ENCODE assay signal across 11 cellular contexts in the genomic region with DNA sequence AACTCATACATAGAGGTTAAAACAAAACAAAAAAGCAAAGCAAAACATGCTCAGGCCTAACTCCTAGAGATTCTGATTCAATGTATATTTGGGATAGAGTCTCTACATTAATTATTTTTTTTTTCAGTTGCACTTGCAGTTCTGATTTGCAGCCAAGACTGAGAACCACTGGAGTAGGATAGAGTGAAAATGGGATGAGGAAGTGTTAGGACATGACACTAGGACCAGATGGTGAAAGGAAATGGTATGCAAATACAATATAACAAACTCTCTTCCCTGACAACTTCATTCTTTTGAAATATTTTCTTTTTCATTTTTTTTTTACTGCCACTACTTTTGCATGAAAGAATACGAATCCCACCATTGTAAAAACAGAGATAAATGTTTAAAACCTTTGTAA. TPM values are rescaled to one million over a fixed set of nuclear protein-coding genes. Genes with fewer than 3 reads are reported as not detected.
A peak's percentile ranks its signal among the peaks of the same experiment; 100 is the strongest.
DNase-seq lines count a peak whose midpoint lies in the region; ATAC-seq and TF ChIP-seq lines count a peak whose summit lies in the region.
"Had no signal": no experiment of that assay in that cellular context is flagged by ENCODE, and none has a peak within 500 bp of the region (broad histone marks: within the 10 kb centered on the region; RNA-seq: fewer than 3 reads in every experiment).

No MANE protein-coding gene starts in this region.

- H3K36me3 ChIP-seq in BLaER1, result 0 out of 2 replicates have a peak, but pooled peaks cover 3% of the 10 kb centered on the region
- H3K36me3 ChIP-seq in PC-3 (ENCODE audit: low read depth, low read length), result no peaks in the 10 kb centered on the region
- H3K36me3 ChIP-seq: pancreas had no signal

- no peaks in the 10 kb centered on the region for H3F3A ChIP-seq in PC-3 (ENCODE audit: low read length, unreplicated experiment)

- H4K20me1 ChIP-seq in BLaER1 (no peaks in the 10 kb centered on the region), PC-3 (ENCODE audit: low read length) (no peaks in the 10 kb centered on the region)

- no peak for TF ChIP-seq CTCF in PC-3 (conservative IDR thresholded peaks at IDR 0.05; ENCODE audit: low read depth, low read length)

- H3K9me2 ChIP-seq in PC-3 (replicated peaks; ENCODE audit: low read length), result no peaks in the 10 kb centered on the region

- H3K79me2 ChIP-seq in PC-3 (ENCODE audit: low read length), result peaks cover 18% of the 10 kb centered on the region

- H3K27me3 ChIP-seq in BLaER1 (no peaks in the 10 kb centered on the region), PC-3 (ENCODE audit: low read length) (no peaks in the 10 kb centered on the region)
- H3K27me3 ChIP-seq: pancreas had no signal

- POLR2A ChIA-PET in PC-3 (lab: Charles Lee; ENCODE audit: unreplicated experiment), result no interaction called here

- H3K27ac ChIP-seq in BLaER1 (no peak overlapping the region), PC-3 (ENCODE audit: low read length) (no peak overlapping the region)

- H3K4me1 ChIP-seq in BLaER1 (peaks cover 22% of the 10 kb centered on the region), PC-3 (ENCODE audit: insufficient read depth, low read length) (peaks cover 45% of the 10 kb centered on the region)

- ATAC-seq in PC-3, result no peak
- ATAC-seq: left cardiac atrium, pancreas had no signal

- CTCF ChIA-PET in PC-3 (lab: Charles Lee), result no interaction called here

- H3K9ac ChIP-seq in BLaER1 (no peak overlapping the region), PC-3 (ENCODE audit: low read length) (no peak overlapping the region)

- intact Hi-C loops in PC-3 (cut with micrococcal nuclease), result loop anchor here (2.0 to 10.0 kb wide), 4 partner anchors 73 to 790 kb away; no protein-coding TSS in a partner anchor

- H3K4me2 ChIP-seq in BLaER1 (peak overlapping the region; percentile 98), PC-3 (ENCODE audit: low read length) (peak overlapping the region; percentile 99; the same call in 1 of the 2 replicates)

- H3K4me3 ChIP-seq in BLaER1, result no peak overlapping the region
- H3K4me3 ChIP-seq in PC-3 (ENCODE audit: low read length), result 0 out of 2 replicates have a peak overlapping the region, but pooled peaks have one; percentile 70

- no peak overlapping the region for H2AFZ ChIP-seq in PC-3 (ENCODE audit: low read length)

- DNase-seq in DMS 273 treated with DMSO at 0.1 percent for 48 hours (lab: John Stamatoyannopoulos, UW) (peak; percentile 4), PC-3 (no peak), medulla oblongata (ENCODE audit: extremely low spot score) (peak; percentile 27), AG08395 (ENCODE audit: low spot score) (no peak), AG20443 (ENCODE audit: low spot score) (no peak), KG1 (lab: John Stamatoyannopoulos, UW) (no peak)
- DNase-seq: activated CD8-positive, alpha-beta memory T cell treated with anti-CD3 and anti-CD28 coated beads, Interleukin-2, amount 50 U/mL, for 48 hours; GOT3; left cardiac atrium; pancreas had no signal

- no peaks in the 10 kb centered on the region for H3K9me3 ChIP-seq in BLaER1
- no peaks in the 10 kb centered on the region for H3K9me3 ChIP-seq in PC-3 (ENCODE audit: low read length)
- H3K9me3 ChIP-seq: pancreas had no signal

- BruUV-seq in PC-3 (replicated peaks; lab: Mats Ljungman, UMichigan), result no TSS peak

RNA-seq across cellular contexts. Expression of gene CCDC122, which starts 1.8 kb away (rescaled TPM):
- total RNA-seq in PC-3 (2014; rRNA removed), result 4.6 TPM in 2 replicates

RNA-seq across cellular contexts. Expression of gene LACC1, which starts 1.9 kb away (rescaled TPM):
- 0.86 and 1.2 TPM in 2 replicates for total RNA-seq in PC-3 (2014; rRNA removed)

Comparison
In these comparisons a context has a peak if more than half of its experiments do, and no peak if none do; other contexts are left out.
1. DNase-seq: peak in DMS 273 treated with DMSO at 0.1 percent for 48 hours (single experiment) and medulla oblongata (single experiment); none in PC-3 (single experiment), AG08395 (single experiment), AG20443 (single experiment) and KG1 (single experiment).